In genomic region chr3:138609898-138610266, GRCh38 we compare ENCODE assay signal across 3 cellular contexts.
TF ChIP-seq lines count a peak whose summit lies in the region.

No MANE protein-coding gene starts in this region.

TF ChIP-seq in A549, 52 proteins besides CTCF, POLR2A, EP300 and RAD21:
- TF ChIP-seq MAFK (IDR thresholded peaks at IDR 0.05; ENCODE audit: partially characterized antibody) (no peak), NFE2L2 (conservative IDR thresholded peaks at IDR 0.05; ENCODE audit: low read length) (no peak)
TF ChIP-seq in A549: peak in this region for 0.

TF ChIP-seq in HEK293, 187 proteins besides CTCF, POLR2A, EP300 and RAD21:
- TF ChIP-seq ZBTB17 (tag by site-specific recombination; IDR thresholded peaks at IDR 0.05), result 0 out of 2 replicates have a peak, but pooled peaks have one; percentile 1
- 0 out of 2 replicates have a peak, but pooled peaks have one; percentile 3 for TF ChIP-seq PRDM6 (tag by site-specific recombination; IDR thresholded peaks at IDR 0.05)
- TF ChIP-seq ZNF785 (tag by site-specific recombination; IDR thresholded peaks at IDR 0.05), result no peak

TF ChIP-seq in K562, 482 proteins besides CTCF, POLR2A, EP300 and RAD21:
- TF ChIP-seq ZNF766 (CRISPR knock-in tag; conservative IDR thresholded peaks at IDR 0.05) (no peak), KDM5B (IDR thresholded peaks at IDR 0.05; ENCODE audit: insufficient replicate concordance, low read depth, low read length) (no peak), NCOA4 (IDR thresholded peaks at IDR 0.05; ENCODE audit: partially characterized antibody) (no peak), PRDM10 (IDR thresholded peaks at IDR 0.05; ENCODE audit: partially characterized antibody) (no peak), TAF7 (tag; IDR thresholded peaks at IDR 0.05) (no peak), ZNF76 (CRISPR knock-in tag; IDR thresholded peaks at IDR 0.05; ENCODE audit: borderline replicate concordance) (no peak)
- TF ChIP-seq, protein P1, sequence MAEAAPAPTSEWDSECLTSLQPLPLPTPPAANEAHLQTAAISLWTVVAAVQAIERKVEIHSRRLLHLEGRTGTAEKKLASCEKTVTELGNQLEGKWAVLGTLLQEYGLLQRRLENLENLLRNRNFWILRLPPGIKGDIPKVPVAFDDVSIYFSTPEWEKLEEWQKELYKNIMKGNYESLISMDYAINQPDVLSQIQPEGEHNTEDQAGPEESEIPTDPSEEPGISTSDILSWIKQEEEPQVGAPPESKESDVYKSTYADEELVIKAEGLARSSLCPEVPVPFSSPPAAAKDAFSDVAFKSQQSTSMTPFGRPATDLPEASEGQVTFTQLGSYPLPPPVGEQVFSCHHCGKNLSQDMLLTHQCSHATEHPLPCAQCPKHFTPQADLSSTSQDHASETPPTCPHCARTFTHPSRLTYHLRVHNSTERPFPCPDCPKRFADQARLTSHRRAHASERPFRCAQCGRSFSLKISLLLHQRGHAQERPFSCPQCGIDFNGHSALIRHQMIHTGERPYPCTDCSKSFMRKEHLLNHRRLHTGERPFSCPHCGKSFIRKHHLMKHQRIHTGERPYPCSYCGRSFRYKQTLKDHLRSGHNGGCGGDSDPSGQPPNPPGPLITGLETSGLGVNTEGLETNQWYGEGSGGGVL (CRISPR knock-in tag; IDR thresholded peaks at IDR 0.05), result no peak
TF ChIP-seq in K562: peak in this region for 0.
